Comparison of ENCODE assay signal across 9 cellular contexts in the genomic region with DNA sequence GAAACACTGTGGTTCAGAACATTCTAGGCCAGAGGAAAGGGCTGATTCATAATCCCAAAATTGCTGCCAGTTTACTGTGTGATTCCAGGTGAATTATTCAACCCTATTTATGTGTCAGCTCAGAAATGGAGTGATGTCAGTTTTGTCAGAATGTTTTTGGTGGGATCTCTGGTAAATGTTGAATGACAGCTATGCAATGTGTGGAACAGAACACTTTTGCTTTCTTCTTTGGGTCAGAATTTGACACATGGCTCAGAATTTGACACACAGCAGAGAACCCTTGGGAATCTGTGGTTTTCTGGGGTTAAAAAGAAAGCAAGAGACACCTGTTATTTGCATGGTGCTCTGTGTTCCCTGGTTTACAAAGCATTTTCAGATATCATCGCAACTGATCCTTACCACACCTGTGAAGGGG. TPM values are rescaled to one million over a fixed set of nuclear protein-coding genes. Genes with fewer than 3 reads are reported as not detected.
DNase-seq lines count a peak whose midpoint lies in the region; ATAC-seq and TF ChIP-seq lines count a peak whose summit lies in the region.
"Had no signal": no experiment of that assay in that cellular context is flagged by ENCODE, and none has a peak within 500 bp of the region (broad histone marks: within the 10 kb centered on the region; RNA-seq: fewer than 3 reads in every experiment).

No MANE protein-coding gene starts in this region.

- no peaks in the 10 kb centered on the region for H3K27me3 ChIP-seq in CD4-positive, CD25-positive, alpha-beta regulatory T cell (ENCODE audit: control insufficient read depth, insufficient read depth, low read length)
- H3K27me3 ChIP-seq in HUES64 (ENCODE audit: insufficient read depth, low read length) (no peaks in the 10 kb centered on the region), foreskin keratinocyte (no peaks in the 10 kb centered on the region)

- H3K27me3 Mint-ChIP-seq in CD4-positive, CD25-positive, alpha-beta regulatory T cell: no peaks in the 10 kb centered on the region
- peaks cover 3% of the 10 kb centered on the region for H3K27me3 Mint-ChIP-seq in activated T-helper 1 cell treated with anti-CD3 and anti-CD28 coated beads, Interleukin-12 subunit alpha, Interleukin-12 subunit beta, Interleukin-2, Interleukin-4 antibody, amounts not matched to agents 30 ng/mL and 10 ng/mL and 1 ng/mL, durations not matched to agents 14 hours and 24 hours and 36 hours (ENCODE audit: insufficient read depth)

- no peaks in the 10 kb centered on the region for H3K36me3 ChIP-seq in CD4-positive, CD25-positive, alpha-beta regulatory T cell (ENCODE audit: control insufficient read depth, insufficient read depth, low read length)
- H3K36me3 ChIP-seq in HUES64 (ENCODE audit: insufficient read depth, low read length): peaks cover 14% of the 10 kb centered on the region

- no peak overlapping the region for H3K27ac ChIP-seq in CD4-positive, CD25-positive, alpha-beta regulatory T cell (ENCODE audit: insufficient read depth, low read length, poor library complexity, severe bottlenecking)
- H3K27ac ChIP-seq in HUES64 (ENCODE audit: low read depth, low read length) (peak overlapping the region; percentile 34), foreskin keratinocyte (no peak overlapping the region)

- peak overlapping the region in 2 of 3 donors; percentile 53 to 76 for H3K27ac Mint-ChIP-seq in CD4-positive, CD25-positive, alpha-beta regulatory T cell
- H3K27ac Mint-ChIP-seq in activated T-helper 1 cell treated with anti-CD3 and anti-CD28 coated beads, Interleukin-12 subunit alpha, Interleukin-12 subunit beta, Interleukin-2, Interleukin-4 antibody, amounts not matched to agents 30 ng/mL and 10 ng/mL and 1 ng/mL, durations not matched to agents 14 hours and 24 hours and 36 hours: no peak overlapping the region

- no peaks in the 10 kb centered on the region for H3K9me3 ChIP-seq in CD4-positive, CD25-positive, alpha-beta regulatory T cell (ENCODE audit: control insufficient read depth in 2 of 2, low read length in 2 of 2)
- no peaks in the 10 kb centered on the region for H3K9me3 ChIP-seq in HUES64 (ENCODE audit: insufficient read depth, low read depth, low read length)

- TF ChIP-seq CTCF in foreskin keratinocyte (conservative IDR thresholded peaks at IDR 0.05) (no peak), omental fat pad (IDR thresholded peaks at IDR 0.05) (no peak)

- H3K36me3 Mint-ChIP-seq in CD4-positive, CD25-positive, alpha-beta regulatory T cell: no peaks in the 10 kb centered on the region
- H3K36me3 Mint-ChIP-seq in activated T-helper 1 cell treated with anti-CD3 and anti-CD28 coated beads, Interleukin-12 subunit alpha, Interleukin-12 subunit beta, Interleukin-2, Interleukin-4 antibody, amounts not matched to agents 30 ng/mL and 10 ng/mL and 1 ng/mL, durations not matched to agents 14 hours and 24 hours and 36 hours (ENCODE audit: low read depth): peaks cover 5% of the 10 kb centered on the region

- no peak overlapping the region for H3K9ac ChIP-seq in HUES64 (ENCODE audit: low read depth, low read length)

- no peak for DNase-seq in CD4-positive, CD25-positive, alpha-beta regulatory T cell
- DNase-seq in foreskin keratinocyte (peak in 1 of 2 donors; percentile 54), omental fat pad (ENCODE audit: low spot score) (no peak), anterior cingulate cortex (lab: John Stamatoyannopoulos, UW) (no peak), NCI-H1417 treated with DMSO at 0.1 percent for 48 hours (lab: John Stamatoyannopoulos, UW) (no peak)
- no peak for DNase-seq in activated T-helper 1 cell treated with anti-CD3 and anti-CD28 coated beads, Interleukin-12 subunit alpha, Interleukin-12 subunit beta, Interleukin-2, Interleukin-4 antibody, amounts not matched to agents 30 ng/mL and 10 ng/mL and 1 ng/mL, durations not matched to agents 14 hours and 24 hours and 36 hours (ENCODE audit: low spot score)
- DNase-seq: KBM-7 had no signal

- H3K4me1 Mint-ChIP-seq in CD4-positive, CD25-positive, alpha-beta regulatory T cell: peaks cover 0 to 22% (median 15%) of the 10 kb centered on the region in 4 donors
- peaks cover 20% of the 10 kb centered on the region for H3K4me1 Mint-ChIP-seq in activated T-helper 1 cell treated with anti-CD3 and anti-CD28 coated beads, Interleukin-12 subunit alpha, Interleukin-12 subunit beta, Interleukin-2, Interleukin-4 antibody, amounts not matched to agents 30 ng/mL and 10 ng/mL and 1 ng/mL, durations not matched to agents 14 hours and 24 hours and 36 hours (ENCODE audit: low read depth)

- H3K4me3 ChIP-seq in CD4-positive, CD25-positive, alpha-beta regulatory T cell (ENCODE audit: low read depth, low read length): no peak overlapping the region
- no peak overlapping the region for H3K4me3 ChIP-seq in HUES64 (ENCODE audit: low read length)

- peak overlapping the region; percentile 48 to 89 (median 85) for H3K4me3 Mint-ChIP-seq in CD4-positive, CD25-positive, alpha-beta regulatory T cell
- H3K4me3 Mint-ChIP-seq in activated T-helper 1 cell treated with anti-CD3 and anti-CD28 coated beads, Interleukin-12 subunit alpha, Interleukin-12 subunit beta, Interleukin-2, Interleukin-4 antibody, amounts not matched to agents 30 ng/mL and 10 ng/mL and 1 ng/mL, durations not matched to agents 14 hours and 24 hours and 36 hours: no peak overlapping the region

- peaks cover 0 to 4% (median 0%) of the 10 kb centered on the region in 7 donors for H3K9me3 Mint-ChIP-seq in CD4-positive, CD25-positive, alpha-beta regulatory T cell
- H3K9me3 Mint-ChIP-seq in activated T-helper 1 cell treated with anti-CD3 and anti-CD28 coated beads, Interleukin-12 subunit alpha, Interleukin-12 subunit beta, Interleukin-2, Interleukin-4 antibody, amounts not matched to agents 30 ng/mL and 10 ng/mL and 1 ng/mL, durations not matched to agents 14 hours and 24 hours and 36 hours: no peaks in the 10 kb centered on the region

- intact Hi-C loops in activated T-helper 1 cell treated with anti-CD3 and anti-CD28 coated beads, Interleukin-12 subunit alpha, Interleukin-12 subunit beta, Interleukin-2, Interleukin-4 antibody, amounts not matched to agents 30 ng/mL and 10 ng/mL and 1 ng/mL, durations not matched to agents 14 hours and 24 hours and 36 hours (cut with micrococcal nuclease): loop anchor here (1.0 to 5.0 kb wide), 2 partner anchors 8 to 95 kb away; no protein-coding TSS in a partner anchor

- ATAC-seq in CD4-positive, CD25-positive, alpha-beta regulatory T cell (ENCODE audit: low read depth in 2 of 2): no peak
- ATAC-seq in GM21360 (IDR thresholded peaks at IDR 0.05; ENCODE audit: unreplicated experiment): peak; percentile 30
- ATAC-seq in foreskin keratinocyte: peak; percentile 33
- ATAC-seq in omental fat pad (ENCODE audit: low FRiP score): no peak

- peaks cover 10% of the 10 kb centered on the region for H3K4me1 ChIP-seq in CD4-positive, CD25-positive, alpha-beta regulatory T cell (ENCODE audit: control insufficient read depth, insufficient read depth, low read length, poor library complexity, severe bottlenecking)
- H3K4me1 ChIP-seq in HUES64 (ENCODE audit: insufficient read depth, low read length) (peaks cover 31% of the 10 kb centered on the region), foreskin keratinocyte (no peaks in the 10 kb centered on the region)

- 86% methylated on average over 1 of the region's 1 CpG for WGBS in HUES64

RNA-seq across cellular contexts. Expression of a gene that starts 1.6 kb away (rescaled TPM):
- total RNA-seq in CD4-positive, CD25-positive, alpha-beta regulatory T cell: 20.4 TPM
- 10 to 100 TPM in 1 of 4 donors, 1 to 10 TPM in 3; 7.7 to 10.8 (median 8.7) TPM for polyA plus RNA-seq in CD4-positive, CD25-positive, alpha-beta regulatory T cell
- polyA plus RNA-seq in HUES64 (2013, experiment 1 of 2): 106 TPM
- polyA plus RNA-seq in HUES64 (2013, experiment 2 of 2): 111 TPM
- total RNA-seq in foreskin keratinocyte (24.5 and 25.7 TPM in 2 replicates), omental fat pad (10 to 100 TPM; 10.8 to 36.6 (median 25.2) TPM)
- 22.6 and 24.0 TPM in 2 replicates for polyA plus RNA-seq in foreskin keratinocyte
- 29.4 and 31.1 TPM in 2 replicates for total RNA-seq in activated T-helper 1 cell treated with anti-CD3 and anti-CD28 coated beads, Interleukin-12 subunit alpha, Interleukin-12 subunit beta, Interleukin-2, Interleukin-4 antibody, amounts not matched to agents 30 ng/mL and 10 ng/mL and 1 ng/mL, durations not matched to agents 14 hours and 24 hours and 36 hours

Comparison
In these comparisons a context has a peak if more than half of its experiments do, and no peak if none do; other contexts are left out.
1. ATAC-seq: peak in GM21360 (single experiment) and foreskin keratinocyte (single experiment); none in CD4-positive, CD25-positive, alpha-beta regulatory T cell (0 of 2) and omental fat pad (single experiment).